Comparison of ENCODE assay signal across 8 cellular contexts in the genomic region with DNA sequence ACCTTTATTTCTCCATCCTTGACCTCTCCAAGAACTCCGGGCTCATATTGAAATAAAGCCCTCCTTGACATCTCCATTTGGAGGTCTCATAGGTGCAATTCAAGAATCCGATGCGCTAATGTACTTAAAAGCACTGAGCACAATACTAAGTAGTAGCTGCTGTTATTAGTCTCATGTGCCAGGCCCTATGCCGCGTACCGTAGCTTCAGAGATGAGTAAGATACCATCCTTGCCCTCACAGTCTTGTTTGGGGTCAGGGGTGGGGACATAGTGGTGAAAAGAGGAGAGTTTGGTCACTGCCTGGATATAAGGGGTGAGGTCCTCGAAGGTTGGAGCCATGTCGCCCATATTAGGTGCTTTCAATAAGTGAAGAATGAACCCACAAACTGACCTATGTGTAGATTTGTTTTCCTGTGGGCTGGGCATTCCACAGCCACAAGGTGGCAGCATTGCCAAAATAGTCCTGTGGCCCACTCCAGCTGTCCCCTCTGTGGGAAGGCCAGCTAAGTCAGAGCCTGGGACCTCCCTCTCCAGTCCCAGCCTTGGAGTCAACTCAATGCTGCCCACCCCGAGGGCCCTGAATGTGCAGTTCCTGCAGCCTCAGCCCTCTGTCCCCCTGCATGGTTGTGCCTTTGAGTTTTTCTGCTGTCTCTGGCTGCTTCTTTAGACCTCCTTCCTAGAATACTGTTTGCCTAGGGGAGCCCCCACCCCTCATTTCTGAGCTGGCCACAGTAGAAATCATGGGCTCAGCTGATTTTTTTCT. TPM values are rescaled to one million over a fixed set of nuclear protein-coding genes. Genes with fewer than 3 reads are reported as not detected.
DNase-seq lines count a peak whose midpoint lies in the region; ATAC-seq and FAIRE-seq lines count a peak whose summit lies in the region.

No MANE protein-coding gene starts in this region.

- ATAC-seq in GM19043 (IDR thresholded peaks at IDR 0.05; ENCODE audit: low read depth, unreplicated experiment), result peak; percentile 29

- DNase-seq in C1 segment of cervical spinal cord (lab: John Stamatoyannopoulos, UW), result peak in 13 of 14 donors; percentile 9 to 73 (median 54)
- DNase-seq in HUDEP-2 (lab: John Stamatoyannopoulos, UW; ENCODE audit: unreplicated experiment in 76 of 76), result peak in 54 of 76 experiments; percentile 3 to 71 (median 36)
- DNase-seq in RKO (ENCODE audit: low spot score), result peak; percentile 65
- DNase-seq in activated effector memory CD4-positive, alpha-beta T cell treated with anti-CD3 and anti-CD28 coated beads, Interleukin-2, amount 50 U/mL, for 16 hours, result peak; percentile 84
- DNase-seq in frontal cortex (ENCODE audit: low spot score in 2 of 2), result peak; percentile 61 to 70
- peak in 51 of 56 donors; percentile 3 to 85 (median 59) for DNase-seq in nucleus accumbens (lab: John Stamatoyannopoulos, UW)
- no peak for DNase-seq in NCI-H187 treated with DMSO at 0.1 percent for 48 hours (lab: John Stamatoyannopoulos, UW)

- no peak for FAIRE-seq in frontal cortex (lab: Jason Lieb, UNC)

RNA-seq across cellular contexts. Expression of a gene that starts 6.5 kb away (rescaled TPM):
- 2.9 TPM for total RNA-seq in frontal cortex

RNA-seq across cellular contexts. Expression of a gene that starts 27.5 kb away (rescaled TPM):
- total RNA-seq in frontal cortex, result 2.0 TPM

RNA-seq across cellular contexts. Expression of a gene that starts 41.5 kb away (rescaled TPM):
- 18.3 TPM for total RNA-seq in frontal cortex

RNA-seq across cellular contexts. Expression of a gene that starts 41.7 kb away (rescaled TPM):
- total RNA-seq in frontal cortex, result 6.9 TPM

RNA-seq across cellular contexts. Expression of a gene that starts 45.1 kb away (rescaled TPM):
- total RNA-seq in frontal cortex, result 15.9 TPM
